17 cellular contexts compared by ENCODE assay signal in the genomic region with DNA sequence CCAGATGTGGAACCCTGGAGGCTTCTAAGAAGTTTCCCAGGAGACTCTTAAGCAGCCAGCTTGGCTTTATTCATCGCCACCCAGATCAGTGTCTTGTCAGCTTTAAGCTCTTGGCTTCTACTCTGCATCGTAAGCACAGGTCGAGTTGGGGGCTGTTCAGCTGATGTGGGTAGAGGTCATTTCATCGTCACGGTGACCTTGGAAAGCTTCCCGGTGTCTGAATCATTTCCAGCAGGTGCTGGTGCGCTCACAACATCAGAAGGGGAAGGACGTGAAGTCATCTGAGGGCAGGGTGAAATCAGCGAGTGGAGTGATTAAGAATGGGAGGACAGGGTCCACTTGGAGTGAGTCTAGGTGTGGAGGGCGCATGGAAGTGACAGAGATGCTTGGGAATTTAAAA.
A peak's percentile ranks its signal among the peaks of the same experiment; 100 is the strongest.
DNase-seq lines count a peak whose midpoint lies in the region; ATAC-seq and TF ChIP-seq lines count a peak whose summit lies in the region.
"Had no signal": no experiment of that assay in that cellular context is flagged by ENCODE, and none has a peak within 500 bp of the region (broad histone marks: within the 10 kb centered on the region; RNA-seq: fewer than 3 reads in every experiment).

No MANE protein-coding gene starts in this region.

- H3K23me2 ChIP-seq in H9 (ENCODE audit: insufficient read length, low read depth, low read length, poor library complexity, severe bottlenecking) = no peaks in the 10 kb centered on the region

- no peaks in the 10 kb centered on the region for H3K9me3 ChIP-seq in H9 (ENCODE audit: control insufficient read depth, low read depth, low read length)
- no peaks in the 10 kb centered on the region for H3K9me3 ChIP-seq in CD4-positive, alpha-beta T cell (ENCODE audit: control insufficient read depth, low read length)
- H3K9me3 ChIP-seq: BLaER1 had no signal

- no peak overlapping the region for H2BK12ac ChIP-seq in H9 (ENCODE audit: insufficient read length, low read depth, low read length)

- no peaks in the 10 kb centered on the region for H3K27me3 ChIP-seq in H9 (ENCODE audit: insufficient read depth, low read length)
- no peaks in the 10 kb centered on the region for H3K27me3 ChIP-seq in CD4-positive, alpha-beta T cell (ENCODE audit: control insufficient read depth, insufficient read depth, low read length)

- no peak overlapping the region for H2BK20ac ChIP-seq in H9 (ENCODE audit: low read depth, low read length, poor library complexity, severe bottlenecking)

- no peaks in the 10 kb centered on the region for H3K79me1 ChIP-seq in H9 (ENCODE audit: insufficient read depth, low read depth, low read length, poor library complexity, severe bottlenecking)

- H4K8ac ChIP-seq in H9 (replicated peaks; ENCODE audit: insufficient read length, low read depth, low read length) = no peak overlapping the region

- H2AK5ac ChIP-seq in H9 (ENCODE audit: insufficient read length, low read length) = no peak overlapping the region

- CTCF ChIA-PET in CD4-positive, alpha-beta T cell (lab: Charles Lee) = no interaction called here

- intact Hi-C loops in CD4-positive, alpha-beta T cell (cut with DNase I, micrococcal nuclease) = no loop called here

- H3K27ac Mint-ChIP-seq in H9 = peak overlapping the region in 2 of 3 experiments; percentile 26 to 80; a peak in 5 of 7 replicates
- H3K27ac Mint-ChIP-seq in CD4-positive, alpha-beta T cell = no peak overlapping the region
- H3K27ac Mint-ChIP-seq: immature natural killer cell, naive B cell had no signal

- H3K4me1 Mint-ChIP-seq in H9 = peaks cover 3 to 8% of the 10 kb centered on the region in 2 experiments
- peaks cover 20% of the 10 kb centered on the region for H3K4me1 Mint-ChIP-seq in CD4-positive, alpha-beta T cell (ENCODE audit: low read depth)
- H3K4me1 Mint-ChIP-seq: naive B cell had no signal

- H2BK120ac ChIP-seq in H9 (ENCODE audit: low read depth, low read length, poor library complexity, severe bottlenecking) = no peak overlapping the region

- H3K79me2 ChIP-seq in H9 (ENCODE audit: insufficient read depth, low read length) = no peaks in the 10 kb centered on the region

- H3K27ac ChIP-seq in H9 (ENCODE audit: insufficient read length, low read depth, low read length) = no peak overlapping the region
- peak overlapping the region; percentile 70 for H3K27ac ChIP-seq in angular gyrus (ENCODE audit: low read depth, low read length)
- no peak overlapping the region for H3K27ac ChIP-seq in CD4-positive, alpha-beta T cell (ENCODE audit: low read depth, low read length)
- H3K27ac ChIP-seq: BLaER1 had no signal

- no peak overlapping the region for H3K56ac ChIP-seq in H9 (ENCODE audit: insufficient read length, low read depth, low read length)

- H3K4me1 ChIP-seq in H9 (ENCODE audit: insufficient read depth, low read length) = no peaks in the 10 kb centered on the region

- no peak overlapping the region for H3K23ac ChIP-seq in H9 (ENCODE audit: insufficient read length, low read depth, low read length)

- POLR2A ChIA-PET in CD4-positive, alpha-beta T cell (lab: Charles Lee) = no interaction called here

- H3K4ac ChIP-seq in H9 (ENCODE audit: low read depth, low read length) = no peak overlapping the region

- TF ChIP-seq CTCF in H9 (conservative IDR thresholded peaks at IDR 0.05) = no peak
- TF ChIP-seq CTCF in fibroblast of pulmonary artery (IDR thresholded peaks at IDR 0.05; ENCODE audit: low read length, missing control alignments) = no peak
- no peak for TF ChIP-seq CTCF in omental fat pad (IDR thresholded peaks at IDR 0.05)
- no peak for TF ChIP-seq CTCF in CD4-positive, alpha-beta T cell (IDR thresholded peaks at IDR 0.05)

- no peak overlapping the region for H3K4me3 ChIP-seq in fibroblast of pulmonary artery (replicated peaks; ENCODE audit: low read depth, low read length)
- H3K4me3 ChIP-seq: BLaER1 had no signal

- no CpG with 5 or more reads among the region's 10 CpGs for WGBS in H9 (ENCODE audit: extremely low coverage, insufficient read length, low lambda C conversion rate)

- no peak overlapping the region for H4K91ac ChIP-seq in H9 (ENCODE audit: insufficient read length, low read depth, low read length)

- no peaks in the 10 kb centered on the region for H3K27me3 Mint-ChIP-seq in H9 (ENCODE audit: low read depth)
- peaks cover 4% of the 10 kb centered on the region for H3K27me3 Mint-ChIP-seq in CD4-positive, alpha-beta T cell

- no peak overlapping the region for H3K14ac ChIP-seq in H9 (ENCODE audit: insufficient read depth, low read length)

- H2BK15ac ChIP-seq in H9 (ENCODE audit: low read depth, low read length) = no peak overlapping the region

- no peaks in the 10 kb centered on the region for H3K9me3 Mint-ChIP-seq in H9
- no peaks in the 10 kb centered on the region for H3K9me3 Mint-ChIP-seq in CD4-positive, alpha-beta T cell
- H3K9me3 Mint-ChIP-seq: immature natural killer cell, naive B cell had no signal

- no peak for DNase-seq in H9
- DNase-seq in fibroblast of pulmonary artery (ENCODE audit: low read depth) = peak; percentile 72
- DNase-seq in omental fat pad (ENCODE audit: low spot score) = no peak
- DNase-seq in CD4-positive, alpha-beta T cell = no peak
- no peak for DNase-seq in effector CD8-positive, alpha-beta T cell (lab: John Stamatoyannopoulos, UW)
- no peak for DNase-seq in NOMO-1 treated with DMSO at 0.1 percent for 48 hours (lab: John Stamatoyannopoulos, UW; ENCODE audit: unreplicated experiment)
- DNase-seq: activated gamma-delta T cell treated with Interleukin-2 at 50 U/mL for 16 hours; central memory CD4-positive, alpha-beta T cell; DND-41; immature natural killer cell; naive B cell; NCI-H2029; NCI-H774; stimulated activated naive CD8-positive, alpha-beta T cell treated with anti-CD3 and anti-CD28 coated beads, Interleukin-15, Interleukin-2, amounts not matched to agents 100 U/mL and 50 U/mL, for 24 hours had no signal

- H3K4me2 ChIP-seq in H9 (ENCODE audit: insufficient read depth, insufficient read length, low read length) = no peak overlapping the region
- H3K4me2 ChIP-seq: BLaER1 had no signal

- no peaks in the 10 kb centered on the region for H4K20me1 ChIP-seq in H9 (ENCODE audit: control insufficient read depth, insufficient read depth, insufficient read length)

- H3K18ac ChIP-seq in H9 (ENCODE audit: insufficient read length, low read depth, low read length) = no peak overlapping the region

- no peak overlapping the region for H3K9ac ChIP-seq in H9 (ENCODE audit: extremely low read depth, insufficient read length, low read length)
- H3K9ac ChIP-seq: BLaER1 had no signal

- H2AFZ ChIP-seq in H9 (ENCODE audit: low read length) = no peak overlapping the region

- peaks cover 0 to 8% (median 2%) of the 10 kb centered on the region in 3 experiments; a peak in 4 of 7 replicates for H3K36me3 Mint-ChIP-seq in H9 (ENCODE audit: insufficient read depth in 1 of 3, low read depth in 3 of 3)
- H3K36me3 Mint-ChIP-seq in CD4-positive, alpha-beta T cell (ENCODE audit: low read depth) = no peaks in the 10 kb centered on the region
- H3K36me3 Mint-ChIP-seq: immature natural killer cell, naive B cell had no signal

- no peak overlapping the region for H3K4me3 Mint-ChIP-seq in H9
- no peak overlapping the region for H3K4me3 Mint-ChIP-seq in CD4-positive, alpha-beta T cell
- H3K4me3 Mint-ChIP-seq: immature natural killer cell, naive B cell had no signal

- no peak overlapping the region for H3T11ph ChIP-seq in H9 (ENCODE audit: low read length)

- ATAC-seq in omental fat pad (ENCODE audit: low FRiP score) (peak; percentile 53), GM21619 (IDR thresholded peaks at IDR 0.05; ENCODE audit: unreplicated experiment) (no peak)
- no peak for ATAC-seq in CD4-positive, alpha-beta T cell (ENCODE audit: poor library complexity)
- ATAC-seq: stimulated activated naive CD8-positive, alpha-beta T cell treated with anti-CD3 and anti-CD28 coated beads, Interleukin-15, Interleukin-2, amounts not matched to agents 100 U/mL and 50 U/mL, for 24 hours had no signal

- H4K5ac ChIP-seq in H9 (ENCODE audit: insufficient read length, low read depth, low read length) = no peak overlapping the region

- no peak overlapping the region for H2BK5ac ChIP-seq in H9 (ENCODE audit: insufficient read length, low read length)
